ENCODE assay signal across 14 cellular contexts in the genomic region with DNA sequence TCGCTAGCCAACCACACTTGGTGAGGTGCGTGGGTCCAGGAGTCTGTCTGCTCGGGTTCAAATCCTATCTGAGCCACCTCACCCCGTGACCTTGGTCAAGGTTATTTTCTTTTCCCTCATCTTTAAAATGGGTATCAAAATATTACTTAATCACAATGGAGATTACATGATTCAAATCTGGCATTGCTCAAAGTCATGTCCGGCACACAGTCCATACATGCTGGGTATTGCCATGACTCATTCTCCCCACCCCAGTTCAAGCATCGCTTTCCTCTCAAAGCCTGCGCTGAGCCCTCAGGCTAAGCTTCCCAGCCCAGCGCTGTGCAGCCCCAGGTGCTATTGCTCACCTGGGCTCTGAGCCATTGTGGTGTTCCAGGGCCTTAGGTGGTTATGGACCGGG. TPM values are rescaled to one million over a fixed set of nuclear protein-coding genes. Genes with fewer than 3 reads are reported as not detected.
DNase-seq lines count a peak whose midpoint lies in the region; ATAC-seq and TF ChIP-seq lines count a peak whose summit lies in the region.
"Had no signal": no experiment of that assay in that cellular context is flagged by ENCODE, and none has a peak within 500 bp of the region (broad histone marks: within the 10 kb centered on the region; RNA-seq: fewer than 3 reads in every experiment).

No MANE protein-coding gene starts in this region.

- peak overlapping the region; percentile 46 for H3K27ac Mint-ChIP-seq in memory B cell
- no peak overlapping the region for H3K27ac Mint-ChIP-seq in nephron progenitor cell
- H3K27ac Mint-ChIP-seq: endodermal cell had no signal

- WGBS in right cardiac atrium = 94% methylated on average over 9 of the region's 9 CpGs

- ATAC-seq in right cardiac atrium = no peak
- no peak for ATAC-seq in memory B cell (ENCODE audit: low read depth)
- ATAC-seq in upper lobe of right lung = peak; percentile 26

- H3K9me3 Mint-ChIP-seq in memory B cell = no peaks in the 10 kb centered on the region
- no peaks in the 10 kb centered on the region for H3K9me3 Mint-ChIP-seq in nephron progenitor cell
- H3K9me3 Mint-ChIP-seq: endodermal cell had no signal

- TF ChIP-seq CTCF in brain microvascular endothelial cell (IDR thresholded peaks at IDR 0.05; ENCODE audit: low read depth, low read length, missing control alignments) = no peak
- TF ChIP-seq CTCF in upper lobe of right lung (IDR thresholded peaks at IDR 0.05) = no peak
- no peak for TF ChIP-seq CTCF in nephron progenitor cell (IDR thresholded peaks at IDR 0.05)

- H3K4me3 Mint-ChIP-seq in memory B cell = no peak overlapping the region
- no peak overlapping the region for H3K4me3 Mint-ChIP-seq in nephron progenitor cell
- H3K4me3 Mint-ChIP-seq: endodermal cell had no signal

- H3K9me3 ChIP-seq in right cardiac atrium (ENCODE audit: control insufficient read depth, low read length) (no peaks in the 10 kb centered on the region), upper lobe of right lung (no peaks in the 10 kb centered on the region)
- H3K9me3 ChIP-seq: BE2C had no signal

- H3K36me3 ChIP-seq in brain microvascular endothelial cell (replicated peaks) (no peaks in the 10 kb centered on the region), upper lobe of right lung (peaks cover 7% of the 10 kb centered on the region)
- H3K36me3 ChIP-seq: BE2C had no signal

- H3K27me3 ChIP-seq in right cardiac atrium (ENCODE audit: control insufficient read depth, insufficient read depth) (no peaks in the 10 kb centered on the region), brain microvascular endothelial cell (replicated peaks) (no peaks in the 10 kb centered on the region), upper lobe of right lung (no peaks in the 10 kb centered on the region)
- H3K27me3 ChIP-seq: BE2C had no signal

- in situ Hi-C loops in brain microvascular endothelial cell (cut with HindIII; ENCODE audit: low pct_ligation_motif_present, low sequenced_read_pairs) = no loop called here

- H3K4me1 Mint-ChIP-seq in memory B cell = peaks cover 16% of the 10 kb centered on the region
- H3K4me1 Mint-ChIP-seq in nephron progenitor cell = peaks cover 45% of the 10 kb centered on the region

- H3K4me3 ChIP-seq in right cardiac atrium (ENCODE audit: low read length) = no peak overlapping the region
- no peak overlapping the region for H3K4me3 ChIP-seq in brain microvascular endothelial cell (ENCODE audit: low read depth, low read length)
- H3K4me3 ChIP-seq in upper lobe of right lung = no peak overlapping the region

- DNase-seq in right cardiac atrium (no peak), cardiac septum (ENCODE audit: low spot score) (no peak), brain microvascular endothelial cell (peak; percentile 74), memory B cell (ENCODE audit: low spot score in 2 of 2) (no peak), upper lobe of right lung (no peak), amniotic stem cell (lab: John Stamatoyannopoulos, UW) (no peak), HCEC 1CT (no peak), nephron progenitor cell (no peak)
- DNase-seq: activated gamma-delta T cell; BE2C; endodermal cell; Kasumi-1; NCI-H446 treated with DMSO at 0.1 percent for 48 hours; stimulated activated CD4-positive, alpha-beta T cell treated with anti-CD3 and anti-CD28 coated beads, Interleukin-12 subunit alpha, Interleukin-12 subunit beta, amount 100 ng/mL, for 4 hours had no signal

- no peaks in the 10 kb centered on the region for H3K27me3 Mint-ChIP-seq in memory B cell
- H3K27me3 Mint-ChIP-seq in nephron progenitor cell (ENCODE audit: low read depth, poor library complexity) = no peaks in the 10 kb centered on the region

- H3K27ac ChIP-seq in right cardiac atrium (ENCODE audit: low read length) = peak overlapping the region; percentile 28
- H3K27ac ChIP-seq in brain microvascular endothelial cell = peak overlapping the region; percentile 82
- H3K27ac ChIP-seq in upper lobe of right lung = peak overlapping the region; percentile 56

- H3K4me1 ChIP-seq in right cardiac atrium (ENCODE audit: control insufficient read depth, insufficient read depth, low read length) (peaks cover 5% of the 10 kb centered on the region), upper lobe of right lung (peaks cover 32% of the 10 kb centered on the region)
- H3K4me1 ChIP-seq: BE2C had no signal

- H3K36me3 Mint-ChIP-seq in memory B cell (peaks cover 6% of the 10 kb centered on the region), nephron progenitor cell (ENCODE audit: low read depth) (peaks cover 17% of the 10 kb centered on the region)

- intact Hi-C loops in right cardiac atrium (cut with DNase I) (loop anchor here in 3 of 4 donors (5.0 to 10.0 kb wide), 3 partner anchors 50 to 142 kb away; a partner anchor contains a TSS), cardiac septum (cut with DNase I) (loop anchor here (5.0 kb wide), 1 partner anchor 140 kb away; no protein-coding TSS in a partner anchor), upper lobe of right lung (cut with DNase I) (loop anchor here (10.0 kb wide), 1 partner anchor 142 kb away; no protein-coding TSS in a partner anchor)

RNA-seq across cellular contexts. Expression of a gene that starts 27.1 kb away (rescaled TPM):
- total RNA-seq in right cardiac atrium = 10 to 100 TPM; 34.7 to 49.3 (median 43.6) TPM
- 44.1 TPM for polyA plus RNA-seq in right cardiac atrium
- 35.2 TPM for total RNA-seq in cardiac septum
- 42.9 TPM for total RNA-seq in upper lobe of right lung

RNA-seq across cellular contexts. Expression of a gene that starts 41.6 kb away (rescaled TPM):
- total RNA-seq in right cardiac atrium = 1 to 10 TPM; 1.9 to 3.7 (median 2.5) TPM
- 1.3 TPM for polyA plus RNA-seq in right cardiac atrium
- 0.51 TPM for total RNA-seq in cardiac septum
- 0.84 TPM for total RNA-seq in upper lobe of right lung

RNA-seq across cellular contexts. Expression of a gene that starts 49.3 kb away (rescaled TPM):
- 10 to 100 TPM; 27.3 to 42.1 (median 32.7) TPM for total RNA-seq in right cardiac atrium
- 23.6 TPM for polyA plus RNA-seq in right cardiac atrium
- 26.4 TPM for total RNA-seq in cardiac septum
- total RNA-seq in upper lobe of right lung = 101 TPM

Comparison
In these comparisons a context has a peak if more than half of its experiments do, and no peak if none do; other contexts are left out.
1. H3K27ac ChIP-seq: peak in every context shown above with its lines; median percentile 82 in brain microvascular endothelial cell; 56 in upper lobe of right lung; 28 in right cardiac atrium.